ENCODE assay signal across 17 cellular contexts in genomic region chr11:2839395-2839941, GRCh38.
"Had no signal": no experiment of that assay in that cellular context is flagged by ENCODE, and none has a peak within 500 bp of the region (broad histone marks: within the 10 kb centered on the region; RNA-seq: fewer than 3 reads in every experiment).

No MANE protein-coding gene starts in this region.

- H3K36me3 Mint-ChIP-seq: activated naive CD8-positive, alpha-beta T cell treated with anti-CD3 and anti-CD28 coated beads, Interleukin-2, amount 10 ng/mL, durations not matched to agents 7 days and 5 days; natural killer cell treated with Interleukin-12 subunit alpha and Interleukin-12 subunit beta and Interleukin-15 and Interleukin-18, amount 100 ng/mL, for 72 hours had no signal

- H3K27me3 Mint-ChIP-seq: activated naive CD8-positive, alpha-beta T cell treated with anti-CD3 and anti-CD28 coated beads, Interleukin-2, amount 10 ng/mL, durations not matched to agents 7 days and 5 days; natural killer cell treated with Interleukin-12 subunit alpha and Interleukin-12 subunit beta and Interleukin-15 and Interleukin-18, amount 100 ng/mL, for 72 hours; stimulated activated naive CD8-positive, alpha-beta T cell treated with anti-CD3 and anti-CD28 coated beads, Interleukin-15, amount 100 ng/mL, for 72 hours had no signal

- H3K9me3 Mint-ChIP-seq: activated naive CD8-positive, alpha-beta T cell treated with anti-CD3 and anti-CD28 coated beads, Interleukin-2, amount 10 ng/mL, durations not matched to agents 7 days and 5 days; natural killer cell treated with Interleukin-12 subunit alpha and Interleukin-12 subunit beta and Interleukin-15 and Interleukin-18, amount 100 ng/mL, for 72 hours; stimulated activated naive CD8-positive, alpha-beta T cell treated with anti-CD3 and anti-CD28 coated beads, Interleukin-15, amount 100 ng/mL, for 72 hours; T-helper 1 cell treated with Interleukin-12 subunit alpha and Interleukin-12 subunit beta and Interleukin-4 antibody, amounts not matched to agents 30 μg/mL and 1 μg/mL, for 36 hours had no signal

- H3K36me3 ChIP-seq: cardiac muscle cell, suprapubic skin, transverse colon had no signal

- H3K27ac Mint-ChIP-seq: activated naive CD8-positive, alpha-beta T cell treated with anti-CD3 and anti-CD28 coated beads, Interleukin-2, amount 10 ng/mL, durations not matched to agents 7 days and 5 days; natural killer cell treated with Interleukin-12 subunit alpha and Interleukin-12 subunit beta and Interleukin-15 and Interleukin-18, amount 100 ng/mL, for 72 hours; T-helper 1 cell treated with Interleukin-12 subunit alpha and Interleukin-12 subunit beta and Interleukin-4 antibody, amounts not matched to agents 30 μg/mL and 1 μg/mL, for 36 hours had no signal

- H3K9me3 ChIP-seq: suprapubic skin, transverse colon had no signal

- DNase-seq: activated CD4-positive, alpha-beta T cell treated with anti-CD3 and anti-CD28 coated beads, Interleukin-2, amount 50 U/mL, for 48 hours; activated naive CD8-positive, alpha-beta T cell treated with anti-CD3 and anti-CD28 coated beads, Interleukin-2, amount 10 ng/mL, durations not matched to agents 7 days and 5 days; amygdala; dermis blood vessel endothelial cell; foreskin melanocyte; glutamatergic neuron; mesendoderm; stimulated activated CD4-positive, alpha-beta T cell treated with anti-CD3 and anti-CD28 coated beads, Interleukin-15, amount 100 ng/mL, for 24 hours; stimulated activated CD4-positive, alpha-beta T cell treated with anti-CD3 and anti-CD28 coated beads, Interleukin-2, amount 100 ng/mL, for 48 hours; stimulated activated naive CD8-positive, alpha-beta T cell treated with anti-CD3 and anti-CD28 coated beads, Interleukin-15, amount 100 ng/mL, for 72 hours; transverse colon had no signal

- H3K27me3 ChIP-seq: cardiac muscle cell, suprapubic skin, transverse colon had no signal

- H3K27ac ChIP-seq: cardiac muscle cell, epithelial cell of prostate, skin epidermis, suprapubic skin, transverse colon had no signal

- H3K4me1 Mint-ChIP-seq: activated naive CD8-positive, alpha-beta T cell treated with anti-CD3 and anti-CD28 coated beads, Interleukin-2, amount 10 ng/mL, durations not matched to agents 7 days and 5 days had no signal

- ATAC-seq: natural killer cell treated with Interleukin-12 subunit alpha and Interleukin-12 subunit beta and Interleukin-15 and Interleukin-18, amount 100 ng/mL, for 72 hours; stimulated activated naive CD8-positive, alpha-beta T cell treated with anti-CD3 and anti-CD28 coated beads, Interleukin-15, amount 100 ng/mL, for 72 hours had no signal

- H3K4me3 ChIP-seq: cardiac muscle cell, skin epidermis, suprapubic skin, transverse colon had no signal

- H3K4me3 Mint-ChIP-seq: activated naive CD8-positive, alpha-beta T cell treated with anti-CD3 and anti-CD28 coated beads, Interleukin-2, amount 10 ng/mL, durations not matched to agents 7 days and 5 days; natural killer cell treated with Interleukin-12 subunit alpha and Interleukin-12 subunit beta and Interleukin-15 and Interleukin-18, amount 100 ng/mL, for 72 hours; stimulated activated naive CD8-positive, alpha-beta T cell treated with anti-CD3 and anti-CD28 coated beads, Interleukin-15, amount 100 ng/mL, for 72 hours; T-helper 1 cell treated with Interleukin-12 subunit alpha and Interleukin-12 subunit beta and Interleukin-4 antibody, amounts not matched to agents 30 μg/mL and 1 μg/mL, for 36 hours had no signal
